In genomic region chr4:61663310-61663709, GRCh38 we compare ENCODE assay signal across 21 cellular contexts.
DNase-seq lines count a peak whose midpoint lies in the region; ATAC-seq, FAIRE-seq and TF ChIP-seq lines count a peak whose summit lies in the region.
"Had no signal": no experiment of that assay in that cellular context is flagged by ENCODE, and none has a peak within 500 bp of the region (broad histone marks: within the 10 kb centered on the region; RNA-seq: fewer than 3 reads in every experiment).

No MANE protein-coding gene starts in this region.

- H2AK5ac ChIP-seq in trophoblast cell (ENCODE audit: low read length): no peak overlapping the region

- DNase-seq in UCSD-AML1 (lab: John Stamatoyannopoulos, UW; ENCODE audit: unreplicated experiment) (peak; percentile 3), kidney (peak; percentile 62), trophoblast cell (no peak), urothelium cell line (ENCODE audit: low spot score) (no peak), SK-N-SH (no peak), gastrocnemius medialis (no peak)
- DNase-seq: ACHN; BE2C; C1 segment of cervical spinal cord; Caco-2; CD4-positive, CD25-positive, alpha-beta regulatory T cell; CD8-positive, alpha-beta memory T cell; GM23248 had no signal

- TF ChIP-seq CTCF in kidney (IDR thresholded peaks at IDR 0.05; ENCODE audit: borderline replicate concordance, extremely low read depth, insufficient read depth) (no peak), SK-N-SH (IDR thresholded peaks at IDR 0.05) (no peak), gastrocnemius medialis (IDR thresholded peaks at IDR 0.05 in 4 of 5, conservative IDR thresholded peaks at IDR 0.05 in 1 of 5) (no peak)

- no peak overlapping the region for H3K18ac ChIP-seq in trophoblast cell (ENCODE audit: low read length)

- H3K79me1 ChIP-seq in trophoblast cell (ENCODE audit: low read length): no peaks in the 10 kb centered on the region

- no peak overlapping the region for H3K23ac ChIP-seq in trophoblast cell (ENCODE audit: low read length)

- H3K9me3 ChIP-seq in kidney (ENCODE audit: control insufficient read depth in 1 of 2, low read length in 2 of 2): peaks cover 0 to 4% of the 10 kb centered on the region in 2 donors
- peaks cover 11% of the 10 kb centered on the region for H3K9me3 ChIP-seq in trophoblast cell (ENCODE audit: insufficient read depth, low read depth, low read length)
- no peaks in the 10 kb centered on the region for H3K9me3 ChIP-seq in SK-N-SH
- no peaks in the 10 kb centered on the region for H3K9me3 ChIP-seq in gastrocnemius medialis
- H3K9me3 ChIP-seq: BE2C, Caco-2, HAP-1 had no signal

- H2AFZ ChIP-seq in trophoblast cell (ENCODE audit: insufficient read depth, low read length, poor library complexity): no peak overlapping the region
- no peak overlapping the region for H2AFZ ChIP-seq in SK-N-SH (ENCODE audit: low read depth)
- H2AFZ ChIP-seq: GM23248 had no signal

- H3K27ac ChIP-seq in kidney (ENCODE audit: low read depth in 2 of 2, low read length in 2 of 2): no peak overlapping the region
- no peak overlapping the region for H3K27ac ChIP-seq in trophoblast cell (ENCODE audit: low read depth, low read length)
- no peak overlapping the region for H3K27ac ChIP-seq in SK-N-SH (ENCODE audit: low read depth in 2 of 2, low read length in 1 of 2)
- H3K27ac ChIP-seq in gastrocnemius medialis: no peak overlapping the region
- H3K27ac ChIP-seq: GM23248 had no signal

- H4K12ac ChIP-seq in trophoblast cell (ENCODE audit: low read depth, low read length): no peak overlapping the region

- no peak overlapping the region for H4K8ac ChIP-seq in trophoblast cell (ENCODE audit: low read depth, low read length)

- no peak overlapping the region for H3K4me3 ChIP-seq in kidney (ENCODE audit: low read length in 2 of 2)
- H3K4me3 ChIP-seq in trophoblast cell (ENCODE audit: low read depth, low read length): no peak overlapping the region
- no peak overlapping the region for H3K4me3 ChIP-seq in SK-N-SH (ENCODE audit: low read depth in 2 of 2, low read length in 1 of 2)
- H3K4me3 ChIP-seq in gastrocnemius medialis: no peak overlapping the region
- H3K4me3 ChIP-seq: GM23248, HAP-1 had no signal

- no peak overlapping the region for H3K14ac ChIP-seq in trophoblast cell (ENCODE audit: low read length)

- H3K79me2 ChIP-seq in trophoblast cell (ENCODE audit: control insufficient read depth, insufficient read depth, low read length, poor library complexity) (no peaks in the 10 kb centered on the region), SK-N-SH (ENCODE audit: insufficient read depth) (no peaks in the 10 kb centered on the region)

- H2BK120ac ChIP-seq in trophoblast cell (ENCODE audit: insufficient read depth, low read length, poor library complexity): no peak overlapping the region

- no peak for TF ChIP-seq EP300 in SK-N-SH (IDR thresholded peaks at IDR 0.05; ENCODE audit: borderline replicate concordance in 1 of 2, low read depth in 1 of 2, low read length in 1 of 2)

- ATAC-seq in GM19395 (IDR thresholded peaks at IDR 0.05; ENCODE audit: unreplicated experiment) (no peak), gastrocnemius medialis (no peak)
- ATAC-seq: HepG2 had no signal

- intact Hi-C loops in kidney (cut with DNase I): no loop called here
- intact Hi-C loops in gastrocnemius medialis (cut with DNase I; ENCODE audit: low total_unique reads): no loop called here

- H2BK5ac ChIP-seq in trophoblast cell (ENCODE audit: low read depth, low read length, poor library complexity): no peak overlapping the region

- H3K9me2 ChIP-seq in SK-N-SH: no peaks in the 10 kb centered on the region

- no peak overlapping the region for H4K91ac ChIP-seq in trophoblast cell (ENCODE audit: low read depth, low read length)

- in situ Hi-C loops in gastrocnemius medialis (cut with MboI; ENCODE audit: low sequenced_read_pairs in 4 of 4): no loop called here

- POLR2A ChIA-PET in SK-N-SH (lab: Yijun Ruan, JAX): no interaction called here

- H3K4me1 ChIP-seq in kidney (ENCODE audit: control insufficient read depth in 1 of 2, insufficient read depth in 1 of 2, low read depth in 1 of 2, low read length in 2 of 2) (no peaks in the 10 kb centered on the region), trophoblast cell (ENCODE audit: control insufficient read depth in 1 of 2, insufficient read depth in 2 of 2, low read length in 2 of 2) (no peaks in the 10 kb centered on the region), SK-N-SH (ENCODE audit: control insufficient read depth in 1 of 2, insufficient read depth in 2 of 2, low read depth in 1 of 2, low read length in 1 of 2) (no peaks in the 10 kb centered on the region), gastrocnemius medialis (no peaks in the 10 kb centered on the region)
- H3K4me1 ChIP-seq: Caco-2 had no signal

- H4K20me1 ChIP-seq in SK-N-SH (ENCODE audit: insufficient read depth): no peaks in the 10 kb centered on the region

- H3K4ac ChIP-seq in trophoblast cell (ENCODE audit: low read depth, low read length): no peak overlapping the region

- no peak overlapping the region for H3K9ac ChIP-seq in kidney (ENCODE audit: low read length in 2 of 2)
- H3K9ac ChIP-seq in trophoblast cell (ENCODE audit: low read length): peak overlapping the region; percentile 53
- H3K9ac ChIP-seq in SK-N-SH: no peak overlapping the region
- H3K9ac ChIP-seq: GM23248 had no signal

- TF ChIP-seq RAD21 in SK-N-SH (IDR thresholded peaks at IDR 0.05; ENCODE audit: low read length): no peak

- H3K4me2 ChIP-seq in trophoblast cell (ENCODE audit: low read length) (no peak overlapping the region), SK-N-SH (no peak overlapping the region)

- CTCF ChIA-PET in SK-N-SH (lab: Yijun Ruan, JAX): interaction anchor here (0.6 kb wide), 1 partner anchor 1008 kb away, joined by 3 read pairs; no protein-coding TSS in a partner anchor

- TF ChIP-seq POLR2A in gastrocnemius medialis (IDR thresholded peaks at IDR 0.05): no peak

- FAIRE-seq in kidney (lab: Jason Lieb, UNC) (no peak), urothelium cell line (lab: Jason Lieb, UNC) (peak; percentile 20)
- FAIRE-seq: A204.1, D721Med, G401.6, GM12891, GM19239, HepG2 had no signal

- H3K36me3 ChIP-seq in kidney (ENCODE audit: control insufficient read depth in 1 of 2, insufficient read depth in 2 of 2, low read length in 2 of 2) (no peaks in the 10 kb centered on the region), trophoblast cell (ENCODE audit: control insufficient read depth in 1 of 2, insufficient read depth in 2 of 2, low read length in 2 of 2) (peaks cover 0 to 3% of the 10 kb centered on the region in 2 experiments), SK-N-SH (replicated peaks in 1 of 2; ENCODE audit: control insufficient read depth in 1 of 2, insufficient read depth in 2 of 2, low read length in 1 of 2) (no peaks in the 10 kb centered on the region), gastrocnemius medialis (no peaks in the 10 kb centered on the region)
- H3K36me3 ChIP-seq: BE2C, HAP-1 had no signal

- H3K27me3 ChIP-seq in trophoblast cell (ENCODE audit: insufficient read depth, low read length) (no peaks in the 10 kb centered on the region), SK-N-SH (ENCODE audit: insufficient read depth) (no peaks in the 10 kb centered on the region), gastrocnemius medialis (no peaks in the 10 kb centered on the region)
- H3K27me3 ChIP-seq: BE2C had no signal

- no CpG with 5 or more reads among the region's 8 CpGs for WGBS in trophoblast cell (ENCODE audit: extremely low coverage, insufficient coverage, insufficient read length)
- WGBS in SK-N-SH (ENCODE audit: low lambda C conversion rate): 56% methylated on average over 8 of the region's 8 CpGs

- no peak overlapping the region for H2BK12ac ChIP-seq in trophoblast cell (ENCODE audit: low read length)

- no peaks in the 10 kb centered on the region for H3F3A ChIP-seq in SK-N-SH (replicated peaks; ENCODE audit: insufficient read depth)

TF ChIP-seq in SK-N-SH, 30 proteins besides CTCF, POLR2A, EP300 and RAD21 (continues in another document):
- no peak for TF ChIP-seq MEF2A (IDR thresholded peaks at IDR 0.05; ENCODE audit: borderline replicate concordance, low read depth)
- no peak for TF ChIP-seq FOXM1 (IDR thresholded peaks at IDR 0.05; ENCODE audit: low read depth)
- TF ChIP-seq SIN3A (IDR thresholded peaks at IDR 0.05; ENCODE audit: borderline replicate concordance, low read depth, low read length): no peak
- no peak for TF ChIP-seq REST (IDR thresholded peaks at IDR 0.05; ENCODE audit: low read depth, low read length)
- TF ChIP-seq FOSL2 (IDR thresholded peaks at IDR 0.05; ENCODE audit: borderline replicate concordance, low read depth): no peak
- TF ChIP-seq TAF1 (IDR thresholded peaks at IDR 0.05; ENCODE audit: borderline replicate concordance, low read depth, low read length): no peak
- TF ChIP-seq USF1 (IDR thresholded peaks at IDR 0.05; ENCODE audit: borderline replicate concordance, low read depth): no peak

Comparison
In these comparisons a context has a peak if more than half of its experiments do, and no peak if none do; other contexts are left out.
1. DNase-seq: peak in UCSD-AML1 (single experiment) and kidney (single experiment); none in trophoblast cell (0 of 2), urothelium cell line (single experiment), SK-N-SH (single experiment) and gastrocnemius medialis (0 of 2).